12 cellular contexts compared by ENCODE assay signal in the genomic region with DNA sequence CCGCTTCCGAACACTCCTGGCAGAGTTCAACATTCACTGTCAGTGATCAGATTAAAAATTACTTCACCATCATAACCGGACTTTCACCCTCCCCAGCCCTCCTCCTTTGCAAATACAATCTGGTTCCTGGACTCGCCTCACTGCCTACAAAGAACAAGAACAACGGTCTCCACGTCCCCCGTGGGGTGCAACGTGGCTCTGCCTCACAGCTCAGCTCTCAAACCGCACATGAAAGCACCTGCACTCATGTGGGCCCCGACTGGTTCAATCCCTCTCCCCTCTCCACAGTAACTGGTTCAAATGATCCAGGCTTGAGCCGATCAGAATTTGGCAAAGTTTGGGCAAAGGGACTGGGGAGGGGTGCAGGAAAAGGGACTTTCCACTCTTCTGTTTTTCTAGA. TPM values are rescaled to one million over a fixed set of nuclear protein-coding genes. Genes with fewer than 3 reads are reported as not detected.
DNase-seq lines count a peak whose midpoint lies in the region; ATAC-seq and TF ChIP-seq lines count a peak whose summit lies in the region.
"Had no signal": no experiment of that assay in that cellular context is flagged by ENCODE, and none has a peak within 500 bp of the region (broad histone marks: within the 10 kb centered on the region; RNA-seq: fewer than 3 reads in every experiment).

No MANE protein-coding gene starts in this region.

- no peak overlapping the region for H3K4me3 ChIP-seq in tibial artery
- H3K4me3 ChIP-seq: skin epidermis had no signal

- no peaks in the 10 kb centered on the region for H3K27me3 ChIP-seq in tibial artery

- peaks cover 55 to 77% (median 57%) of the 10 kb centered on the region in 3 donors for H3K36me3 ChIP-seq in tibial artery

- ATAC-seq in HG02642 (IDR thresholded peaks at IDR 0.05; ENCODE audit: poor library complexity, unreplicated experiment) (peak; percentile 55), GM21717 (IDR thresholded peaks at IDR 0.05; ENCODE audit: unreplicated experiment) (no peak)

- H3K4me1 ChIP-seq in tibial artery, result peaks cover 0 to 37% (median 5%) of the 10 kb centered on the region in 4 donors

- H3K27ac Mint-ChIP-seq in endothelial cell (ENCODE audit: unreplicated experiment), result peak overlapping the region; percentile 49
- peak overlapping the region; percentile 73 for H3K27ac Mint-ChIP-seq in mesothelial cell of epicardium
- H3K27ac Mint-ChIP-seq: activated naive CD8-positive, alpha-beta T cell treated with anti-CD3 and anti-CD28 coated beads for 36 hours had no signal

- peaks cover 14% of the 10 kb centered on the region for H3K27me3 Mint-ChIP-seq in endothelial cell (ENCODE audit: unreplicated experiment)
- H3K27me3 Mint-ChIP-seq in mesothelial cell of epicardium (ENCODE audit: low read depth), result no peaks in the 10 kb centered on the region
- H3K27me3 Mint-ChIP-seq: activated naive CD8-positive, alpha-beta T cell treated with anti-CD3 and anti-CD28 coated beads for 36 hours had no signal

- no peak for DNase-seq in endothelial cell (ENCODE audit: low spot score)
- no peak for DNase-seq in mesothelial cell of epicardium (ENCODE audit: low spot score in 2 of 2, unreplicated experiment in 2 of 2)
- DNase-seq in tibial artery, result peak; percentile 55 to 68
- DNase-seq in SIG-M5 (lab: John Stamatoyannopoulos, UW), result no peak
- no peak for DNase-seq in pons (ENCODE audit: low spot score)
- DNase-seq: activated naive CD8-positive, alpha-beta T cell treated with anti-CD3 and anti-CD28 coated beads for 36 hours; NCI-H524 treated with DMSO at 0.1 percent for 48 hours; SW 1271 had no signal

- peak overlapping the region; percentile 60 to 71 for H3K27ac ChIP-seq in tibial artery
- H3K27ac ChIP-seq: HL-60 had no signal

- H3K4me3 Mint-ChIP-seq in endothelial cell (ENCODE audit: unreplicated experiment) (no peak overlapping the region), mesothelial cell of epicardium (no peak overlapping the region)
- H3K4me3 Mint-ChIP-seq: activated naive CD8-positive, alpha-beta T cell treated with anti-CD3 and anti-CD28 coated beads for 36 hours had no signal

- no peaks in the 10 kb centered on the region for H3K9me3 Mint-ChIP-seq in endothelial cell (ENCODE audit: unreplicated experiment)
- H3K9me3 Mint-ChIP-seq in mesothelial cell of epicardium, result no peaks in the 10 kb centered on the region
- H3K9me3 Mint-ChIP-seq: activated naive CD8-positive, alpha-beta T cell treated with anti-CD3 and anti-CD28 coated beads for 36 hours had no signal

- H3K4me1 Mint-ChIP-seq in endothelial cell (ENCODE audit: unreplicated experiment), result peaks cover 60% of the 10 kb centered on the region
- H3K4me1 Mint-ChIP-seq in mesothelial cell of epicardium, result peaks cover 16% of the 10 kb centered on the region
- H3K4me1 Mint-ChIP-seq: activated naive CD8-positive, alpha-beta T cell treated with anti-CD3 and anti-CD28 coated beads for 36 hours had no signal

- TF ChIP-seq CTCF in endothelial cell (IDR thresholded peaks at IDR 0.05; ENCODE audit: unreplicated experiment) (no peak), mesothelial cell of epicardium (IDR thresholded peaks at IDR 0.05; ENCODE audit: unreplicated experiment) (no peak), tibial artery (IDR thresholded peaks at IDR 0.05) (no peak)

- H3K36me3 Mint-ChIP-seq in endothelial cell (ENCODE audit: low read depth, unreplicated experiment), result peaks cover 14% of the 10 kb centered on the region
- peaks cover 43% of the 10 kb centered on the region for H3K36me3 Mint-ChIP-seq in mesothelial cell of epicardium

- intact Hi-C loops in tibial artery (cut with DNase I; ENCODE audit: low total_unique reads), result no loop called here

- H3K9me3 ChIP-seq in tibial artery, result no peaks in the 10 kb centered on the region

RNA-seq across cellular contexts. Expression of gene ASB13, which starts 21.0 kb away (rescaled TPM):
- total RNA-seq in endothelial cell (ENCODE audit: unreplicated experiment), result 22.5 TPM
- 26.3 to 28.5 TPM (median 28.0 TPM) in 3 replicates for total RNA-seq in mesothelial cell of epicardium

RNA-seq across cellular contexts. Expression of gene TASOR2, which starts 39.3 kb away (rescaled TPM):
- total RNA-seq in endothelial cell (ENCODE audit: unreplicated experiment) (49.1 TPM), mesothelial cell of epicardium (75.2 to 90.1 TPM (median 80.3 TPM) in 3 replicates)

Comparison
In these comparisons a context has a peak if more than half of its experiments do, and no peak if none do; other contexts are left out.
1. DNase-seq: peak in tibial artery (2 of 2); none in endothelial cell (single experiment), mesothelial cell of epicardium (0 of 2), SIG-M5 (single experiment) and pons (single experiment).